Comparison of ENCODE assay signal across 1 cellular context in genomic region chr10:63267414-63268138, GRCh38.
TF ChIP-seq lines count a peak whose summit lies in the region.

No MANE protein-coding gene starts in this region.

TF ChIP-seq in K562, 482 proteins besides CTCF, POLR2A, EP300 and RAD21 (continued from another document):
- TF ChIP-seq ZNF436 (CRISPR knock-in tag; IDR thresholded peaks at IDR 0.05), result no peak
